ENCODE assay signal across 8 cellular contexts in genomic region chr16:18789850-18790706, GRCh38. TPM values are rescaled to one million over a fixed set of nuclear protein-coding genes. Genes with fewer than 3 reads are reported as not detected.
DNase-seq lines count a peak whose midpoint lies in the region; ATAC-seq lines count a peak whose summit lies in the region.

RPS15A (minus strand) TSS chr16:18790334; CDS start chr16:18789113, 1,221 bp downstream.

- CTCF ChIA-PET in CD8-positive, alpha-beta memory T cell (lab: Charles Lee) = interaction anchor here (0.7 to 1.6 kb wide), 4 partner anchors 8 to 277 kb away, joined by 3 to 37 read pairs (median 4); partner anchors contain the start of genes ARL6IP1 and COQ7

- no peaks in the 10 kb centered on the region for H3K9me3 Mint-ChIP-seq in CD8-positive, alpha-beta memory T cell

- peak within 1 kb of the TSS; percentile 90 to 99 (median 97) for H3K4me3 Mint-ChIP-seq in CD8-positive, alpha-beta memory T cell

- peak within 1 kb of the TSS; percentile 76 for H3K4me3 ChIP-seq in CD8-positive, alpha-beta memory T cell (ENCODE audit: low read length)

- H3K36me3 ChIP-seq in CD8-positive, alpha-beta memory T cell (ENCODE audit: insufficient read depth, low read length) = peaks cover 50% of the 10 kb centered on the region

- H3K27ac ChIP-seq in CD8-positive, alpha-beta memory T cell (ENCODE audit: low read depth, low read length) = peak within 1 kb of the TSS; percentile 85

- H3K27me3 ChIP-seq in CD8-positive, alpha-beta memory T cell (ENCODE audit: insufficient read depth, low read length, poor library complexity, severe bottlenecking) = no peaks in the 10 kb centered on the region

- peaks cover 28 to 85% (median 42%) of the 10 kb centered on the region in 3 donors for H3K36me3 Mint-ChIP-seq in CD8-positive, alpha-beta memory T cell

- H3K9me3 ChIP-seq in CD8-positive, alpha-beta memory T cell (ENCODE audit: low read length) = no peaks in the 10 kb centered on the region

- DNase-seq in CD8-positive, alpha-beta memory T cell = peak; percentile 86 to 96 (median 92)
- peak; percentile 92 for DNase-seq in HS-5 (ENCODE audit: low read depth)
- peak; percentile 92 for DNase-seq in NK-92 treated with Interleukin-12 subunit alpha and Interleukin-12 subunit beta, amount 100 ng/mL, for 24 hours (lab: John Stamatoyannopoulos, UW)
- DNase-seq in activated CD8-positive, alpha-beta memory T cell treated with anti-CD3 and anti-CD28 coated beads for 24 hours = peak; percentile 95
- DNase-seq in effector CD8-positive, alpha-beta T cell (lab: John Stamatoyannopoulos, UW) = peak; percentile 88
- peak; percentile 97 to 98 for DNase-seq in lung microvascular endothelial cell (ENCODE audit: low read depth in 2 of 2)
- DNase-seq in stimulated activated CD4-positive, alpha-beta T cell treated with anti-CD3 and anti-CD28 coated beads, TNF-alpha, amount 100 ng/mL, for 48 hours (ENCODE audit: low read depth in 3 of 3) = peak; percentile 88 to 92 (median 88)

- peaks cover 46 to 55% (median 52%) of the 10 kb centered on the region in 3 donors for H3K4me1 Mint-ChIP-seq in CD8-positive, alpha-beta memory T cell

- peak within 1 kb of the TSS; percentile 87 to 98 (median 92) for H3K27ac Mint-ChIP-seq in CD8-positive, alpha-beta memory T cell

- ATAC-seq in GM19468 (IDR thresholded peaks at IDR 0.05; ENCODE audit: extremely low read depth, unreplicated experiment) = peak; percentile 66

- POLR2A ChIA-PET in CD8-positive, alpha-beta memory T cell (lab: Charles Lee) = interaction anchor here (0.7 to 7.1 kb wide), 4 partner anchors 11 to 765 kb away, joined by 4 to 118 read pairs (median 6); partner anchors contain the start of genes ARL6IP1 and VPS35L

- peaks cover 0 to 2% of the 10 kb centered on the region in 2 donors for H3K27me3 Mint-ChIP-seq in CD8-positive, alpha-beta memory T cell

- peaks cover 41% of the 10 kb centered on the region for H3K4me1 ChIP-seq in CD8-positive, alpha-beta memory T cell (ENCODE audit: insufficient read depth, low read length)

RNA-seq across cellular contexts. Expression of gene RPS15A, which starts in this region (rescaled TPM):
- 1,000 to 10,000 TPM; 1,654 to 1,749 TPM for total RNA-seq in CD8-positive, alpha-beta memory T cell
- polyA plus RNA-seq in CD8-positive, alpha-beta memory T cell = 3,131 TPM
- 1,544 and 2,163 TPM in 2 replicates for total RNA-seq in lung microvascular endothelial cell

Comparison
In these comparisons a context has a peak if more than half of its experiments do, and no peak if none do; other contexts are left out.
1. Peak in every context shown above with its lines: DNase-seq, ATAC-seq, H3K4me3 ChIP-seq and H3K27ac ChIP-seq.